In genomic region chr15:64153480-64154367, GRCh38 we compare ENCODE assay signal across 8 cellular contexts. TPM values are rescaled to one million over a fixed set of nuclear protein-coding genes. Genes with fewer than 3 reads are reported as not detected.
DNase-seq lines count a peak whose midpoint lies in the region; ATAC-seq, FAIRE-seq and TF ChIP-seq lines count a peak whose summit lies in the region.

No MANE protein-coding gene starts in this region.

- TF ChIP-seq CTCF in chondrocyte (IDR thresholded peaks at IDR 0.05): peak; percentile 94

- H3K36me3 ChIP-seq in BLaER1: peaks cover 51% of the 10 kb centered on the region

- peak; percentile 87 for FAIRE-seq in GM19239 (lab: Jason Lieb, UNC)

- peaks cover 52% of the 10 kb centered on the region for H4K20me1 ChIP-seq in BLaER1

- H3K9me3 ChIP-seq in BLaER1: no peaks in the 10 kb centered on the region

- peaks cover 72% of the 10 kb centered on the region for H3K4me1 ChIP-seq in BLaER1

- peak overlapping the region; percentile 95 for H3K4me3 ChIP-seq in BLaER1

- H3K4me2 ChIP-seq in BLaER1: peak overlapping the region; percentile 97

- peaks cover 28% of the 10 kb centered on the region for H3K36me3 Mint-ChIP-seq in chondrocyte (ENCODE audit: low read depth)

- peak overlapping the region; percentile 97 for H3K9ac ChIP-seq in BLaER1

- H3K27me3 Mint-ChIP-seq in chondrocyte (ENCODE audit: low read depth): no peaks in the 10 kb centered on the region

- H3K9me3 Mint-ChIP-seq in chondrocyte (ENCODE audit: low read depth): no peaks in the 10 kb centered on the region

- peak overlapping the region; percentile 69 for H3K27ac Mint-ChIP-seq in chondrocyte (ENCODE audit: unreplicated experiment)

- H3K27ac ChIP-seq in BLaER1: peak overlapping the region; percentile 98

- peaks cover 17% of the 10 kb centered on the region for H3K4me1 Mint-ChIP-seq in chondrocyte (ENCODE audit: low read depth)

- ATAC-seq in HG03439 (IDR thresholded peaks at IDR 0.05; ENCODE audit: unreplicated experiment) (peak; percentile 64), left lobe of liver (peak; percentile 79)

- H3K27me3 ChIP-seq in BLaER1: no peaks in the 10 kb centered on the region

- DNase-seq in GM19239 (ENCODE audit: insufficient read length, low spot score): peak; percentile 89
- peak; percentile 74 for DNase-seq in NCI-H510A treated with DMSO at 0.1 percent for 48 hours (lab: John Stamatoyannopoulos, UW)
- DNase-seq in activated CD4-positive, alpha-beta T cell treated with anti-CD3 and anti-CD28 coated beads for 24 hours (ENCODE audit: low read depth in 2 of 2): peak; percentile 91 to 94
- no peak for DNase-seq in chondrocyte (ENCODE audit: low spot score)
- DNase-seq in left lobe of liver (ENCODE audit: low spot score): peak; percentile 92
- peak; percentile 92 for DNase-seq in stimulated activated CD4-positive, alpha-beta T cell treated with anti-CD3 and anti-CD28 coated beads, Interleukin-4, amount 100 ng/mL, for 1 hour

- peak overlapping the region; percentile 26 for H3K4me3 Mint-ChIP-seq in chondrocyte (ENCODE audit: unreplicated experiment)

RNA-seq across cellular contexts. Expression of gene SNX22, which starts 2.2 kb away (rescaled TPM):
- total RNA-seq in chondrocyte (0.15 to 0.28 TPM (median 0.27 TPM) in 3 replicates), left lobe of liver (1.2 TPM)

RNA-seq across cellular contexts. Expression of gene PPIB, which starts 9.1 kb away (rescaled TPM):
- 706 to 1,018 TPM (median 713 TPM) in 3 replicates for total RNA-seq in chondrocyte
- total RNA-seq in left lobe of liver: 474 TPM

RNA-seq across cellular contexts. Expression of gene SNX1, which starts 57.9 kb away (rescaled TPM):
- total RNA-seq in chondrocyte (71.3 to 95.0 TPM (median 72.2 TPM) in 3 replicates), left lobe of liver (66.2 TPM)
